Comparison of ENCODE assay signal across 9 cellular contexts in the genomic region with DNA sequence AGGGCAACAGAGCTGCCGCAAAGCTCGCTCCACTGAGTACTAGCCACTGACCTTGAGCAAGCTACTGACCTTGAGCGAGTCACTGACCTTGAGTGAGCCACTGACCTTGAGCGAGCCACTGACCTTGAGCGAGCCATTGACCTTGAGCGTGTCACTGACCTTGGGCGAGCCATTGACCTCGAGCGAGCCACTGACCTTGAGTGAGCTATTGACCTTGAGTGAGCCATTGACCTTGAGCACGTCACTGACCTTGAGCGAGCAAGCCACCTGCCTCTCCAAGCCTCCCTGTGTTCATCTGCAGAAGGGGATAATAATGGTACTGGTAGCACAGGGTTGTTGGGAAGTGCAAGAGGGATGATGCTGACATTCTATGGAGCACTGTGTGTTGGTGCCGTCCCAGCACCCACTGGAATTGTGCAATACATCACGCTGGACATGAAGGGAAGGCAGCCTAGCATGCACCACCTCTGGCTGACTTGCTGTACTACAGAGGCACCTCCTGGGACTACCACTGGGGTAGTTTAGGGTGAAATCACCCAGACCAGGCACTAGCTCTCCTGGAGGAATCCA.
DNase-seq lines count a peak whose midpoint lies in the region; ATAC-seq, FAIRE-seq and TF ChIP-seq lines count a peak whose summit lies in the region.
"Had no signal": no experiment of that assay in that cellular context is flagged by ENCODE, and none has a peak within 500 bp of the region (broad histone marks: within the 10 kb centered on the region; RNA-seq: fewer than 3 reads in every experiment).

No MANE protein-coding gene starts in this region.

- H2AFZ ChIP-seq in K562 (ENCODE audit: low read depth, low read length) (no peak overlapping the region), osteoblast (ENCODE audit: low read length) (no peak overlapping the region)

- H3K79me2 ChIP-seq in K562 (ENCODE audit: control insufficient read depth, insufficient read depth, low read length) (no peaks in the 10 kb centered on the region), osteoblast (ENCODE audit: insufficient read depth, low read length) (no peaks in the 10 kb centered on the region)

- no peaks in the 10 kb centered on the region for H4K20me1 ChIP-seq in K562 (replicated peaks; ENCODE audit: control insufficient read depth, insufficient read depth, low read length)
- no peaks in the 10 kb centered on the region for H4K20me1 ChIP-seq in osteoblast (ENCODE audit: insufficient read depth, low read length)

- peak; percentile 25 for DNase-seq in M059J (ENCODE audit: low read depth)
- DNase-seq in K562 (ENCODE audit: extremely low read depth in 1 of 4, low spot score in 3 of 4), result peak; percentile 67 to 74 (median 67)
- peak; percentile 83 for DNase-seq in osteoblast (ENCODE audit: insufficient read length, low spot score, missing footprints)
- DNase-seq in urothelium cell line (ENCODE audit: low spot score), result no peak
- DNase-seq: central memory CD4-positive, alpha-beta T cell had no signal

- TF ChIP-seq RAD21 in K562 (CRISPR knock-in tag; conservative IDR thresholded peaks at IDR 0.05 in 1 of 2, IDR thresholded peaks at IDR 0.05 in 1 of 2), result peak in 1 of 2 experiments; percentile 37; a peak in 1 of 4 replicates

- CTCF ChIA-PET in K562 (lab: Yijun Ruan, JAX; ENCODE audit: low intra/inter-chr PET ratio), result no interaction called here

- H3K36me3 ChIP-seq in K562 (ENCODE audit: control insufficient read depth, insufficient read depth, low read length) (no peaks in the 10 kb centered on the region), osteoblast (ENCODE audit: insufficient read depth, low read length) (no peaks in the 10 kb centered on the region)

- intact Hi-C loops in K562 (cut with micrococcal nuclease), result no loop called here

- peak; percentile 44; the same call in 1 of the 3 replicates for TF ChIP-seq CTCF in GM12872 (IDR thresholded peaks at IDR 0.05; ENCODE audit: insufficient read depth, low read depth, low read length)
- TF ChIP-seq CTCF in K562 (IDR thresholded peaks at IDR 0.05 in 2 of 3, conservative IDR thresholded peaks at IDR 0.05 in 1 of 3; ENCODE audit: insufficient read depth in 2 of 3, low read depth in 1 of 3, low read length in 3 of 3), result peak; percentile 68 to 94 (median 72)
- TF ChIP-seq CTCF in osteoblast (IDR thresholded peaks at IDR 0.05; ENCODE audit: extremely low read depth, low read depth, low read length), result peak; percentile 21

- POLR2A ChIA-PET in K562 (lab: Yijun Ruan, JAX), result interaction anchor here (1.9 kb wide), 1 partner anchor 9 kb away, joined by 4 read pairs; no protein-coding TSS in a partner anchor

- peak; percentile 90 for FAIRE-seq in K562 (lab: Jason Lieb, UNC)
- no peak for FAIRE-seq in urothelium cell line (lab: Jason Lieb, UNC)
- FAIRE-seq: TTC549 had no signal

- H3K9ac ChIP-seq in K562 (ENCODE audit: insufficient read depth in 1 of 2, low read depth in 2 of 2, low read length in 2 of 2), result no peak overlapping the region

- WGBS in K562 (ENCODE audit: insufficient coverage, low coverage, missing lambda C conversion rate), result 72% methylated on average over 12 of the region's 13 CpGs

- H3K9me1 ChIP-seq in K562 (ENCODE audit: control insufficient read depth, insufficient read depth, low read length), result no peaks in the 10 kb centered on the region

- H3K4me1 ChIP-seq in K562 (replicated peaks in 1 of 2; ENCODE audit: control insufficient read depth in 2 of 2, insufficient read depth in 2 of 2, low read length in 2 of 2) (peaks cover 25 to 37% of the 10 kb centered on the region in 2 experiments; a peak in 4 of 5 replicates), osteoblast (ENCODE audit: insufficient read depth, low read length) (no peaks in the 10 kb centered on the region)

- peak; percentile 85 for ATAC-seq in K562
- ATAC-seq in HG02759 (IDR thresholded peaks at IDR 0.05; ENCODE audit: unreplicated experiment), result no peak
- no peak for ATAC-seq in GM18858 (IDR thresholded peaks at IDR 0.05; ENCODE audit: unreplicated experiment)

- H3K9me3 ChIP-seq in K562 (replicated peaks; ENCODE audit: control insufficient read depth, insufficient read depth, low read depth, low read length) (no peaks in the 10 kb centered on the region), osteoblast (ENCODE audit: low read depth, low read length) (no peaks in the 10 kb centered on the region)

- peak overlapping the region; percentile 43; the same call in 2 of the 3 replicates for H3K27ac ChIP-seq in K562 (ENCODE audit: extremely low read depth, low read depth, low read length)
- no peak overlapping the region for H3K27ac ChIP-seq in osteoblast (ENCODE audit: low read depth, low read length)

- H3K27me3 ChIP-seq in K562 (ENCODE audit: control insufficient read depth in 2 of 2, insufficient read depth in 2 of 2, low read length in 2 of 2) (no peaks in the 10 kb centered on the region; a peak in 2 of 5 replicates), osteoblast (ENCODE audit: insufficient read depth, low read length) (peaks cover 13% of the 10 kb centered on the region)

- H3K4me3 ChIP-seq in K562, result no peak overlapping the region
- H3K4me3 ChIP-seq in osteoblast (ENCODE audit: insufficient read depth, low read length), result no peak overlapping the region

- no peak for TF ChIP-seq EP300 in K562 (IDR thresholded peaks at IDR 0.05; ENCODE audit: low read length)

- TF ChIP-seq POLR2A in K562 (conservative IDR thresholded peaks at IDR 0.05), result no peak

- in situ Hi-C loops in K562 (cut with MboI), result no loop called here

- no TSS peak for BruUV-seq in K562 (replicated peaks; lab: Mats Ljungman, UMichigan)

- H3K4me2 ChIP-seq in K562 (ENCODE audit: insufficient read depth, low read length) (no peak overlapping the region), osteoblast (ENCODE audit: insufficient read depth, low read length) (no peak overlapping the region)

TF ChIP-seq in K562, 482 proteins besides CTCF, POLR2A, EP300 and RAD21 (continues in another document):
- no peak for TF ChIP-seq BCOR (IDR thresholded peaks at IDR 0.05)
- no peak for TF ChIP-seq CBX2 (IDR thresholded peaks at IDR 0.05; ENCODE audit: insufficient read depth, low read length, poor library complexity, severe bottlenecking)
- peak; percentile 9; the same call in 1 of the 2 replicates for TF ChIP-seq CBFA2T3 (IDR thresholded peaks at IDR 0.05)
- peak; percentile 92 to 94 for TF ChIP-seq TRIM24 (IDR thresholded peaks at IDR 0.05)
- TF ChIP-seq, protein P1, sequence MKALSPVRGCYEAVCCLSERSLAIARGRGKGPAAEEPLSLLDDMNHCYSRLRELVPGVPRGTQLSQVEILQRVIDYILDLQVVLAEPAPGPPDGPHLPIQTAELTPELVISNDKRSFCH (CRISPR knock-in tag; IDR thresholded peaks at IDR 0.05), result no peak
- TF ChIP-seq, protein P1 (tag; IDR thresholded peaks at IDR 0.05), result no peak; the same call in 1 of the 2 replicates
- peak in 1 of 2 experiments; percentile 37; a peak in 1 of 4 replicates for TF ChIP-seq KDM1A (IDR thresholded peaks at IDR 0.05)
- TF ChIP-seq, protein P2, sequence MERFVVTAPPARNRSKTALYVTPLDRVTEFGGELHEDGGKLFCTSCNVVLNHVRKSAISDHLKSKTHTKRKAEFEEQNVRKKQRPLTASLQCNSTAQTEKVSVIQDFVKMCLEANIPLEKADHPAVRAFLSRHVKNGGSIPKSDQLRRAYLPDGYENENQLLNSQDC (CRISPR knock-in tag; IDR thresholded peaks at IDR 0.05), result no peak
- 0 out of 4 replicates have a peak, but pooled peaks of 1 of the 2 experiments have one; percentile 22 for TF ChIP-seq RCOR1 (IDR thresholded peaks at IDR 0.05; ENCODE audit: borderline replicate concordance in 1 of 2, low read depth in 2 of 2, low read length in 2 of 2)
- TF ChIP-seq MEIS2 (IDR thresholded peaks at IDR 0.05; ENCODE audit: partially characterized antibody), result peak; percentile 62
- TF ChIP-seq DPF2 (IDR thresholded peaks at IDR 0.05), result 0 out of 2 replicates have a peak, but pooled peaks have one; percentile 24
- TF ChIP-seq LARP7 (IDR thresholded peaks at IDR 0.05), result no peak
- no peak for TF ChIP-seq NFE2 (IDR thresholded peaks at IDR 0.05; ENCODE audit: low read depth)
- TF ChIP-seq ERF (CRISPR knock-in tag; IDR thresholded peaks at IDR 0.05), result no peak
- TF ChIP-seq, protein P3, sequence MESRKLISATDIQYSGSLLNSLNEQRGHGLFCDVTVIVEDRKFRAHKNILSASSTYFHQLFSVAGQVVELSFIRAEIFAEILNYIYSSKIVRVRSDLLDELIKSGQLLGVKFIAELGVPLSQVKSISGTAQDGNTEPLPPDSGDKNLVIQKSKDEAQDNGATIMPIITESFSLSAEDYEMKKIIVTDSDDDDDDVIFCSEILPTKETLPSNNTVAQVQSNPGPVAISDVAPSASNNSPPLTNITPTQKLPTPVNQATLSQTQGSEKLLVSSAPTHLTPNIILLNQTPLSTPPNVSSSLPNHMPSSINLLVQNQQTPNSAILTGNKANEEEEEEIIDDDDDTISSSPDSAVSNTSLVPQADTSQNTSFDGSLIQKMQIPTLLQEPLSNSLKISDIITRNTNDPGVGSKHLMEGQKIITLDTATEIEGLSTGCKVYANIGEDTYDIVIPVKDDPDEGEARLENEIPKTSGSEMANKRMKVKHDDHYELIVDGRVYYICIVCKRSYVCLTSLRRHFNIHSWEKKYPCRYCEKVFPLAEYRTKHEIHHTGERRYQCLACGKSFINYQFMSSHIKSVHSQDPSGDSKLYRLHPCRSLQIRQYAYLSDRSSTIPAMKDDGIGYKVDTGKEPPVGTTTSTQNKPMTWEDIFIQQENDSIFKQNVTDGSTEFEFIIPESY (CRISPR knock-in tag; IDR thresholded peaks at IDR 0.05), result peak; percentile 92

Comparison
In these comparisons a context has a peak if more than half of its experiments do, and no peak if none do; other contexts are left out.
1. CTCF ChIP-seq: peak in every context shown above with its lines; median percentile 72 in K562; 44 in GM12872; 21 in osteoblast.